In genomic region chr12:12726543-12727093, GRCh38 we compare ENCODE assay signal across 8 cellular contexts. TPM values are rescaled to one million over a fixed set of nuclear protein-coding genes. Genes with fewer than 3 reads are reported as not detected.
DNase-seq lines count a peak whose midpoint lies in the region; ATAC-seq and TF ChIP-seq lines count a peak whose summit lies in the region.

No MANE protein-coding gene starts in this region.

- DNase-seq in LNCaP clone FGC (ENCODE audit: low read depth) (no peak), ascending aorta (ENCODE audit: low spot score in 2 of 2) (no peak), left kidney (ENCODE audit: low read depth, low spot score) (peak; percentile 38), SKM-1 (lab: John Stamatoyannopoulos, UW; ENCODE audit: unreplicated experiment) (no peak), NCI-H510A treated with DMSO at 0.1 percent for 48 hours (lab: John Stamatoyannopoulos, UW) (no peak)

- H3K9me3 ChIP-seq in ES-I3 (ENCODE audit: control insufficient read depth, insufficient read depth, low read length) (no peaks in the 10 kb centered on the region), ascending aorta (no peaks in the 10 kb centered on the region), thymus (ENCODE audit: control insufficient read depth) (no peaks in the 10 kb centered on the region)

- H3K27ac ChIP-seq in ascending aorta (peak overlapping the region; percentile 96 to 97), thymus (ENCODE audit: low read depth) (peak overlapping the region; percentile 46)

- no peak for TF ChIP-seq CTCF in LNCaP clone FGC (IDR thresholded peaks at IDR 0.05; ENCODE audit: control insufficient read depth, extremely low read depth, insufficient read depth)
- no peak for TF ChIP-seq CTCF in ascending aorta (IDR thresholded peaks at IDR 0.05)

- peak overlapping the region; percentile 75 for H3K4me3 ChIP-seq in LNCaP clone FGC (ENCODE audit: low read depth, low read length)
- H3K4me3 ChIP-seq in ascending aorta, result peak overlapping the region; percentile 70 to 75
- H3K4me3 ChIP-seq in thymus (ENCODE audit: low read length), result peak overlapping the region; percentile 94

- intact Hi-C loops in ascending aorta (cut with DNase I), result loop anchor here (5.0 to 10.0 kb wide), 4 partner anchors 61 to 378 kb away; partner anchors contain the start of genes APOLD1 and GSG1

- H3K36me3 ChIP-seq in ES-I3 (ENCODE audit: insufficient read depth, low read length) (no peaks in the 10 kb centered on the region), ascending aorta (peaks cover 0 to 1% of the 10 kb centered on the region in 2 donors), thymus (ENCODE audit: control insufficient read depth, insufficient read depth) (peaks cover under 1% of the 10 kb centered on the region)

- peak overlapping the region; percentile 54; the same call in 1 of the 2 replicates for H3K9ac ChIP-seq in ES-I3 (ENCODE audit: low read depth, low read length)

- 14% methylated on average over 6 of the region's 6 CpGs for WGBS in thymus

- H3K27me3 ChIP-seq in ascending aorta (no peaks in the 10 kb centered on the region), thymus (ENCODE audit: control insufficient read depth, insufficient read depth) (no peaks in the 10 kb centered on the region)

- no peak for ATAC-seq in HG02571 (IDR thresholded peaks at IDR 0.05; ENCODE audit: unreplicated experiment)

- H3K4me1 ChIP-seq in ES-I3 (ENCODE audit: insufficient read depth, low read length) (no peaks in the 10 kb centered on the region), ascending aorta (peaks cover 0 to 8% of the 10 kb centered on the region in 2 donors), thymus (ENCODE audit: control insufficient read depth, insufficient read depth, low read length) (peaks cover 17% of the 10 kb centered on the region)

RNA-seq across cellular contexts. Expression of gene CDKN1B, which starts 9.4 kb away (rescaled TPM):
- total RNA-seq in ascending aorta, result 65.1 TPM
- polyA plus RNA-seq in thymus, result 103 TPM

RNA-seq across cellular contexts. Expression of gene GPR19, which starts 30.6 kb away (rescaled TPM):
- not detected for total RNA-seq in ascending aorta
- 2.4 TPM for polyA plus RNA-seq in thymus

RNA-seq across cellular contexts. Expression of gene APOLD1, which starts 58.8 kb away (rescaled TPM):
- total RNA-seq in ascending aorta, result 189 TPM
- polyA plus RNA-seq in thymus, result 13.9 TPM
